ENCODE assay signal across 17 cellular contexts in genomic region chr5:78503958-78504357, GRCh38.
A peak's percentile ranks its signal among the peaks of the same experiment; 100 is the strongest.
DNase-seq lines count a peak whose midpoint lies in the region; ATAC-seq and TF ChIP-seq lines count a peak whose summit lies in the region.
"Had no signal": no experiment of that assay in that cellular context is flagged by ENCODE, and none has a peak within 500 bp of the region (broad histone marks: within the 10 kb centered on the region; RNA-seq: fewer than 3 reads in every experiment).

No MANE protein-coding gene starts in this region.

- H3K27ac Mint-ChIP-seq in stimulated activated naive CD8-positive, alpha-beta T cell treated with anti-CD3 and anti-CD28 coated beads, Interleukin-15, amount 100 ng/mL, for 72 hours, result no peak overlapping the region
- H3K27ac Mint-ChIP-seq: activated naive CD8-positive, alpha-beta T cell treated with anti-CD3 and anti-CD28 coated beads, Interleukin-2, amount 10 ng/mL, durations not matched to agents 7 days and 5 days; immature natural killer cell had no signal

- WGBS in body of pancreas, 2 donors, result 81 to 93% methylated on average over 2 of the region's 2 CpGs
- 72 to 88% (median 78%) methylated on average over 2 of the region's 2 CpGs for WGBS in heart left ventricle, 4 donors

- TF ChIP-seq CTCF in body of pancreas (IDR thresholded peaks at IDR 0.05) (no peak), heart left ventricle (IDR thresholded peaks at IDR 0.05) (no peak), WERI-Rb-1 (IDR thresholded peaks at IDR 0.05; ENCODE audit: low read depth, low read length) (no peak)

- H3K4me1 ChIP-seq in ACC112 (ENCODE audit: control insufficient read depth, insufficient read depth, low read length, unreplicated experiment), result peaks cover 79% of the 10 kb centered on the region
- H3K4me1 ChIP-seq in body of pancreas, result peaks cover 36% of the 10 kb centered on the region
- H3K4me1 ChIP-seq in heart left ventricle, result peaks cover 4 to 84% (median 38%) of the 10 kb centered on the region in 12 donors
- H3K4me1 ChIP-seq: prostate gland had no signal

- DNase-seq in body of pancreas (no peak), heart left ventricle (no peak), sciatic nerve (ENCODE audit: low spot score) (no peak), WERI-Rb-1 (no peak), NCI-H1694 treated with DMSO at 0.1 percent for 48 hours (lab: John Stamatoyannopoulos, UW) (no peak)
- no peak for DNase-seq in stimulated activated naive CD8-positive, alpha-beta T cell treated with anti-CD3 and anti-CD28 coated beads, Interleukin-15, amount 100 ng/mL, for 72 hours
- DNase-seq: activated naive CD8-positive, alpha-beta T cell treated with anti-CD3 and anti-CD28 coated beads, Interleukin-2, amount 10 ng/mL, durations not matched to agents 7 days and 5 days; dermis blood vessel endothelial cell; immature natural killer cell; NCI-H1092; NCI-H2171 treated with DMSO at 0.1 percent for 48 hours; stimulated activated CD4-positive, alpha-beta T cell treated with anti-CD3 and anti-CD28 coated beads, Interleukin-2, amount 100 ng/mL, for 48 hours had no signal

- H2AFZ ChIP-seq in ACC112 (ENCODE audit: low read length, unreplicated experiment), result no peak overlapping the region

- no peak for ATAC-seq in body of pancreas
- ATAC-seq in heart left ventricle, result peak in 1 of 4 donors; percentile 33
- ATAC-seq in sciatic nerve, result peak; percentile 71
- no peak for ATAC-seq in HG03442 (IDR thresholded peaks at IDR 0.05; ENCODE audit: unreplicated experiment)
- no peak for ATAC-seq in stimulated activated naive CD8-positive, alpha-beta T cell treated with anti-CD3 and anti-CD28 coated beads, Interleukin-15, amount 100 ng/mL, for 72 hours
- ATAC-seq: HepG2 had no signal

- H3K4me3 ChIP-seq in ACC112 (ENCODE audit: low read depth, low read length), result peak overlapping the region; percentile 30; the same call in 1 of the 2 replicates
- no peak overlapping the region for H3K4me3 ChIP-seq in body of pancreas
- no peak overlapping the region for H3K4me3 ChIP-seq in heart left ventricle
- no peak overlapping the region for H3K4me3 ChIP-seq in WERI-Rb-1 (ENCODE audit: low read depth, low read length)
- H3K4me3 ChIP-seq: A549, prostate gland had no signal

- intact Hi-C loops in body of pancreas (cut with DNase I) (no loop called here), heart left ventricle (cut with DNase I) (no loop called here), sciatic nerve (cut with DNase I) (no loop called here)

- no peaks in the 10 kb centered on the region for H3K27me3 ChIP-seq in ACC112 (ENCODE audit: insufficient read depth, low read length)
- H3K27me3 ChIP-seq in body of pancreas, result no peaks in the 10 kb centered on the region
- H3K27me3 ChIP-seq in heart left ventricle, result no peaks in the 10 kb centered on the region
- H3K27me3 ChIP-seq in WERI-Rb-1 (ENCODE audit: insufficient read depth, low read depth, severe bottlenecking), result no peaks in the 10 kb centered on the region

- H3K9me3 ChIP-seq in body of pancreas (no peaks in the 10 kb centered on the region), heart left ventricle (no peaks in the 10 kb centered on the region), WERI-Rb-1 (ENCODE audit: severe bottlenecking) (no peaks in the 10 kb centered on the region)
- H3K9me3 ChIP-seq: A549, prostate gland had no signal

- H3K79me2 ChIP-seq in ACC112 (ENCODE audit: control insufficient read depth, insufficient read depth, low read length, unreplicated experiment), result peaks cover 73% of the 10 kb centered on the region

- TF ChIP-seq POLR2A in body of pancreas (IDR thresholded peaks at IDR 0.05) (no peak), heart left ventricle (IDR thresholded peaks at IDR 0.05) (no peak)

- H3K4me1 Mint-ChIP-seq in stimulated activated naive CD8-positive, alpha-beta T cell treated with anti-CD3 and anti-CD28 coated beads, Interleukin-15, amount 100 ng/mL, for 72 hours, result peaks cover under 1% of the 10 kb centered on the region

- H3K36me3 ChIP-seq in ACC112 (ENCODE audit: insufficient read depth, low read length) (no peaks in the 10 kb centered on the region), body of pancreas (replicated peaks in 1 of 2; ENCODE audit: insufficient read depth in 1 of 2, low read depth in 2 of 2) (no peaks in the 10 kb centered on the region), heart left ventricle (peaks cover 0 to 6% (median 0%) of the 10 kb centered on the region in 9 donors), WERI-Rb-1 (no peaks in the 10 kb centered on the region)
- H3K36me3 ChIP-seq: prostate gland had no signal

- H3K4me3 Mint-ChIP-seq in stimulated activated naive CD8-positive, alpha-beta T cell treated with anti-CD3 and anti-CD28 coated beads, Interleukin-15, amount 100 ng/mL, for 72 hours, result no peak overlapping the region
- H3K4me3 Mint-ChIP-seq: activated naive CD8-positive, alpha-beta T cell treated with anti-CD3 and anti-CD28 coated beads, Interleukin-2, amount 10 ng/mL, durations not matched to agents 7 days and 5 days; immature natural killer cell had no signal

- H3K27me3 Mint-ChIP-seq in stimulated activated naive CD8-positive, alpha-beta T cell treated with anti-CD3 and anti-CD28 coated beads, Interleukin-15, amount 100 ng/mL, for 72 hours, result peaks cover 85% of the 10 kb centered on the region

- no peaks in the 10 kb centered on the region for H3K9me3 Mint-ChIP-seq in stimulated activated naive CD8-positive, alpha-beta T cell treated with anti-CD3 and anti-CD28 coated beads, Interleukin-15, amount 100 ng/mL, for 72 hours
- H3K9me3 Mint-ChIP-seq: activated naive CD8-positive, alpha-beta T cell treated with anti-CD3 and anti-CD28 coated beads, Interleukin-2, amount 10 ng/mL, durations not matched to agents 7 days and 5 days; immature natural killer cell had no signal

- H3K27ac ChIP-seq in ACC112 (ENCODE audit: low read depth, low read length) (peak overlapping the region; percentile 91), body of pancreas (peak overlapping the region in 3 of 4 donors; percentile 54 to 78 (median 72)), heart left ventricle (peak overlapping the region in 8 of 12 donors; percentile 47 to 75 (median 68)), WERI-Rb-1 (no peak overlapping the region)
